Comparison of ENCODE assay signal across 1 cellular context in the genomic region with DNA sequence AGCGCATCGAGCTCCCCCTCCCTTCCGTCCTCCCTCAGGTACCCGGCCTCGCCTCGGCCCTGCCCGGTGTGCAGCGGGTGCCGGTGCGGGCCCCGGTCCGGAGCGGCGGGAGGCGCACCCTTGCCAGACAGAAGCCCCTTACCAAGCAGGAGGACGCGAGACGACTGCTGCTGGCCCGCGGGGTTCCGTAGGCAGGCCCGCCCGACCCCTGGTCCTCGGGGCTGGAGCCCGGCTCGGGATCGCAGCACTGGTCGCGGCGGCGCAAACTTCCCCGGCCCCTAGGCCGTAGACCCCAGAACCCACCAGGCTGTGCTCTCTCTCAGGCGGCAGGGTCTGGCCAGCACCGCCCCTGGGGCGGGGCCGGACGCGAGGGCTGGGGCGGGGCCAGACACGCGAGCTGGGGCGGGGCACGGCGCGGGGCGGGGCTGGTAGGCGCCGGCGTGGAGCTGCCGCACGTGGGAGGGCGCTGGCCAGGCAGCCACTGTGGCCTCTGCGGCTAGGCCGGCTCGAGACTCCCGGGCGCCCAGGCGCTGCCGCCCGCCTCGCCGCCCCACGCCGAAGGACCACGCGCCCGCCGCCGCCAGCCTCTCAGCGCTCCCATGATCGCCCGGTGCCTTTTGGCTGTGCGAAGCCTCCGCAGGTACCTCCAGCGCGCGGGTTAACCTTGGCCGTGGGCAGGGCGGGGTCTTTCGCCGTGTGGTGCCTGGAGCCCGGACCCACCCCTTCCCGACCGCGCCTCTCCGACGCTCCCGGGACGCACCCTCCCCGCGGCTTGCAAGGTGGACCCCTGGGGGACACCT.
TF ChIP-seq lines count a peak whose summit lies in the region.

A gene (plus strand): TSS at position 431 of the 800 bp plus-strand sequence. CDS start 169 bp downstream, at position 600.
A gene with protein sequence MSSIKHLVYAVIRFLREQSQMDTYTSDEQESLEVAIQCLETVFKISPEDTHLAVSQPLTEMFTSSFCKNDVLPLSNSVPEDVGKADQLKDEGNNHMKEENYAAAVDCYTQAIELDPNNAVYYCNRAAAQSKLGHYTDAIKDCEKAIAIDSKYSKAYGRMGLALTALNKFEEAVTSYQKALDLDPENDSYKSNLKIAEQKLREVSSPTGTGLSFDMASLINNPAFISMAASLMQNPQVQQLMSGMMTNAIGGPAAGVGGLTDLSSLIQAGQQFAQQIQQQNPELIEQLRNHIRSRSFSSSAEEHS (minus strand): TSS at position 335 of the 800 bp plus-strand sequence. CDS start 1,302 bp downstream, outside the sequence.

TF ChIP-seq in A549, 52 proteins besides CTCF, POLR2A, EP300 and RAD21 (continued from another document):
- TF ChIP-seq, protein P1, sequence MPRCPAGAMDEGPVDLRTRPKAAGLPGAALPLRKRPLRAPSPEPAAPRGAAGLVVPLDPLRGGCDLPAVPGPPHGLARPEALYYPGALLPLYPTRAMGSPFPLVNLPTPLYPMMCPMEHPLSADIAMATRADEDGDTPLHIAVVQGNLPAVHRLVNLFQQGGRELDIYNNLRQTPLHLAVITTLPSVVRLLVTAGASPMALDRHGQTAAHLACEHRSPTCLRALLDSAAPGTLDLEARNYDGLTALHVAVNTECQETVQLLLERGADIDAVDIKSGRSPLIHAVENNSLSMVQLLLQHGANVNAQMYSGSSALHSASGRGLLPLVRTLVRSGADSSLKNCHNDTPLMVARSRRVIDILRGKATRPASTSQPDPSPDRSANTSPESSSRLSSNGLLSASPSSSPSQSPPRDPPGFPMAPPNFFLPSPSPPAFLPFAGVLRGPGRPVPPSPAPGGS (IDR thresholded peaks at IDR 0.05) = peak; percentile 60; the same call in 1 of the 3 replicates
- no peak for TF ChIP-seq MAFK (IDR thresholded peaks at IDR 0.05; ENCODE audit: partially characterized antibody)
